In genomic region chrX:15564981-15565579, GRCh38 we compare ENCODE assay signal across 8 cellular contexts. TPM values are rescaled to one million over a fixed set of nuclear protein-coding genes. Genes with fewer than 3 reads are reported as not detected.
A peak's percentile ranks its signal among the peaks of the same experiment; 100 is the strongest.
DNase-seq lines count a peak whose midpoint lies in the region; ATAC-seq and TF ChIP-seq lines count a peak whose summit lies in the region.

No MANE protein-coding gene starts in this region.

- H3K4me2 ChIP-seq in PC-9: peak overlapping the region; percentile 40

- DNase-seq in BE2C: peak; percentile 50
- DNase-seq in GM19238 (ENCODE audit: insufficient read length, low spot score): peak; percentile 4
- DNase-seq in PC-9: peak; percentile 66 to 80
- DNase-seq in MCF 10A (ENCODE audit: unreplicated experiment): peak; percentile 83
- peak; percentile 15 for DNase-seq in iPS-NIHi11 (ENCODE audit: low spot score)
- DNase-seq in stimulated activated CD4-positive, alpha-beta T cell treated with anti-CD3 and anti-CD28 coated beads, Interleukin-15, amount 100 ng/mL, for 24 hours: peak; percentile 21

- H3K27me3 ChIP-seq in BE2C (no peaks in the 10 kb centered on the region), PC-9 (ENCODE audit: insufficient read depth, low read depth) (no peaks in the 10 kb centered on the region)

- H3K4me3 ChIP-seq in BE2C (ENCODE audit: low read depth, low read length): no peak overlapping the region
- H3K4me3 ChIP-seq in PC-9: no peak overlapping the region

- no peaks in the 10 kb centered on the region for H3K9me3 Mint-ChIP-seq in MCF 10A (ENCODE audit: unreplicated experiment)

- H3K4me1 Mint-ChIP-seq in MCF 10A (ENCODE audit: insufficient read depth, unreplicated experiment): no peaks in the 10 kb centered on the region

- no peaks in the 10 kb centered on the region for H3K79me2 ChIP-seq in PC-9 (ENCODE audit: low read depth)

- peaks cover 69% of the 10 kb centered on the region for H3K27me3 Mint-ChIP-seq in MCF 10A (ENCODE audit: insufficient read depth, unreplicated experiment)

- no peaks in the 10 kb centered on the region for H3K9me3 ChIP-seq in BE2C
- H3K9me3 ChIP-seq in PC-9 (ENCODE audit: insufficient read depth, low read depth): no peaks in the 10 kb centered on the region

- no peak overlapping the region for H3K27ac ChIP-seq in PC-9

- BruUV-seq in PC-9 (replicated peaks; lab: Mats Ljungman, UMichigan) (no TSS peak), MCF 10A (replicated peaks; lab: Mats Ljungman, UMichigan) (no TSS peak)

- no peaks in the 10 kb centered on the region for H4K20me1 ChIP-seq in PC-9 (ENCODE audit: insufficient read depth)

- TF ChIP-seq CTCF in BE2C (IDR thresholded peaks at IDR 0.05; ENCODE audit: low read depth, low read length) (peak; percentile 68), LNCAP (IDR thresholded peaks at IDR 0.05) (peak; percentile 68), PC-9 (conservative IDR thresholded peaks at IDR 0.05) (peak; percentile 71), MCF 10A (IDR thresholded peaks at IDR 0.05; ENCODE audit: unreplicated experiment) (peak; percentile 84)

- no peaks in the 10 kb centered on the region for H3K36me3 Mint-ChIP-seq in MCF 10A (ENCODE audit: insufficient read depth, unreplicated experiment)

- no peak overlapping the region for H2AFZ ChIP-seq in PC-9

- POLR2A ChIA-PET in PC-9 (lab: Charles Lee; ENCODE audit: unreplicated experiment): interaction anchor here (0.5 to 0.6 kb wide), 2 partner anchors 211 to 265 kb away, joined by 3 read pairs; no protein-coding TSS in a partner anchor
- POLR2A ChIA-PET in MCF 10A (lab: Yijun Ruan, JAX): interaction anchor here (0.5 to 1.7 kb wide), 7 partner anchors 37 to 112 kb away, joined by 3 to 6 read pairs (median 4); no protein-coding TSS in a partner anchor

- H3K27ac Mint-ChIP-seq in MCF 10A (ENCODE audit: low read depth, unreplicated experiment): no peak overlapping the region

- no peak overlapping the region for H3K4me3 Mint-ChIP-seq in MCF 10A (ENCODE audit: unreplicated experiment)

- no peaks in the 10 kb centered on the region for H3K9me2 ChIP-seq in PC-9 (ENCODE audit: insufficient read depth)

- H3K36me3 ChIP-seq in BE2C (no peaks in the 10 kb centered on the region), PC-9 (ENCODE audit: low read depth) (no peaks in the 10 kb centered on the region)

- intact Hi-C loops in PC-9 (cut with micrococcal nuclease; ENCODE audit: unreplicated experiment): loop anchor here (1.0 to 5.0 kb wide), 4 partner anchors 67 to 263 kb away; no protein-coding TSS in a partner anchor
- intact Hi-C loops in MCF 10A (cut with micrococcal nuclease): loop anchor here (1.0 to 2.0 kb wide), 4 partner anchors 67 to 264 kb away; no protein-coding TSS in a partner anchor

- no peaks in the 10 kb centered on the region for H3F3A ChIP-seq in PC-9 (ENCODE audit: insufficient read depth, low read depth)

- CTCF ChIA-PET in PC-9 (lab: Charles Lee): interaction anchor here (0.6 to 1.0 kb wide), 2 partner anchors 41 to 52 kb away, joined by 3 read pairs; no protein-coding TSS in a partner anchor
- CTCF ChIA-PET in MCF 10A (lab: Yijun Ruan, JAX): interaction anchor here (0.5 to 8.1 kb wide), 34 partner anchors 9 to 1482 kb away, joined by 3 to 119 read pairs (median 4); partner anchors contain the start of genes BMX and PIR

- no peak for ATAC-seq in HG03039 (IDR thresholded peaks at IDR 0.05; ENCODE audit: unreplicated experiment)

- H3K4me1 ChIP-seq in BE2C (no peaks in the 10 kb centered on the region), PC-9 (replicated peaks; ENCODE audit: insufficient read depth) (peaks cover 6% of the 10 kb centered on the region)

RNA-seq across cellular contexts. Expression of gene ACE2, which starts 35.7 kb away (rescaled TPM):
- polyA plus RNA-seq in BE2C (2012; ENCODE audit: insufficient read depth, insufficient read length, low read depth): not detected
- total RNA-seq in PC-9 (2021) (1.9 and 3.4 TPM in 2 replicates), MCF 10A (2022) (not detected in 2 replicates)

Comparison
In these comparisons a context has a peak if more than half of its experiments do, and no peak if none do; other contexts are left out.
1. DNase-seq: peak in every context shown above with its lines; median percentile 83 in MCF 10A; 73 in PC-9; 50 in BE2C; 21 in stimulated activated CD4-positive, alpha-beta T cell treated with anti-CD3 and anti-CD28 coated beads, Interleukin-15, amount 100 ng/mL, for 24 hours; 15 in iPS-NIHi11; 4 in GM19238.